Comparison of ENCODE assay signal across 13 cellular contexts in genomic region chr14:60160422-60160821, GRCh38.
"Had no signal": no experiment of that assay in that cellular context is flagged by ENCODE, and none has a peak within 500 bp of the region (broad histone marks: within the 10 kb centered on the region; RNA-seq: fewer than 3 reads in every experiment).

No MANE protein-coding gene starts in this region.

- H3K4me3 ChIP-seq: dorsolateral prefrontal cortex, lung, suprapubic skin had no signal

- H3K27me3 Mint-ChIP-seq: naive B cell had no signal

- H3K9me3 ChIP-seq: suprapubic skin had no signal

- ATAC-seq: activated naive CD4-positive, alpha-beta T cell treated with anti-CD3 and anti-CD28 coated beads, Interleukin-2, amount 50 U/mL, for 72 hours; left cardiac atrium; stimulated activated naive CD8-positive, alpha-beta T cell treated with anti-CD3 and anti-CD28 coated beads, Interleukin-15, Interleukin-2, amounts not matched to agents 100 U/mL and 50 U/mL, for 24 hours had no signal

- H3K36me3 ChIP-seq: suprapubic skin had no signal

- H3K27me3 ChIP-seq: dorsolateral prefrontal cortex, suprapubic skin had no signal

- H3K9me3 Mint-ChIP-seq: naive B cell had no signal

- H3K4me3 Mint-ChIP-seq: naive B cell had no signal

- DNase-seq: activated CD4-positive, alpha-beta T cell treated with anti-CD3 and anti-CD28 coated beads for 4 hours; activated CD8-positive, alpha-beta memory T cell treated with anti-CD3 and anti-CD28 coated beads for 24 hours; activated T-cell treated with anti-CD3 and anti-CD28 coated beads for 4 hours; dorsolateral prefrontal cortex; left cardiac atrium; naive B cell; stimulated activated CD4-positive, alpha-beta T cell treated with anti-CD3 and anti-CD28 coated beads, Interleukin-2, amount 100 ng/mL, for 48 hours; stimulated activated naive CD8-positive, alpha-beta T cell treated with anti-CD3 and anti-CD28 coated beads, Interleukin-15, Interleukin-2, amounts not matched to agents 100 U/mL and 50 U/mL, for 24 hours; T1000 had no signal

- FAIRE-seq: bronchial epithelial cell had no signal

- H3K27ac ChIP-seq: suprapubic skin had no signal
